In the genomic region with DNA sequence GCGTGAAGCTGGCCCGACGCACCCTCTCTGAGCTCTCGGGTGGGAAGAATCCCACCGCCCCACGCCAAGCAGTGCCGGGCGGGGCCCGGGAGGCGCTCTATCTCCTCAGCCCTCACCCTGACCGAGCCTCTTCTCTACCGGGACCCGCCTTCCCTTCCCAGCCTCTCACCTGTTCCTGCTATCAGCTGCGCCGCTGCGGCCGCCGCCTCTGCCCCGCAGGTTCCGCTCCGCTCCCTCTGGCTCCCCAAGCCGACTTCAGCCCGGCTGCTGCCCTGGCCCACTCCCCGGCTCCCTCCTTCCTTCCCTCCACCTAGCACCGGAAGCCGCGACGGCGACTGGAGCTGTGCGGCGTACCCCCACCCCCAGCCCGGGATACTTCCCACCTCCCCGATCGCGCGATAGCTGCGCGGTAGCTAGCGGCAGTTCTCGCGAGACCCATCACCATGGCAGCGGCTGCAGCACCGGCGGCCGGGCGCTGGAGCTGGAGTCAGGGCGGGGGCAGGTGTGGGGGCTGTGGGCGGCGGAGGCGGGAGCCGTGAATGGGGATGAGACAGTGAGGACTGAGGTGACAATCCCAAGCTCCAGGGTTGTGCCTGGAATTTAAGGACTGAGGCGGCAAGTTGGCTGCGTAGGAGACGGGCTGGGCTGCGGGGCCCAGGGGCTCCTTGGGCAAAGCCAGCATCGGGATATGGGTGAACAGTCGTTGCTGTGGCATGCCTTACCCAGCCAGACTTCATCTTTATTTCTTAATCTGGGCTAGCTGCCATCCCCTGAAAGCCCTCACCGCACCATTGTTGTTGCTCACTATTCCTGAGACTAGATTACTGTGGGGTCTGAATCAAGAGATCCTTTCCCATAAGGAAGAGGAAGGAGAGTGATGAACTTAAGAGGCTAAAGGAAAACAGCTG, we compare ENCODE assay signal across 1 cellular context.
TF ChIP-seq lines count a peak whose summit lies in the region.

Gene ARF3 (minus strand): TSS at position 347 of the 908 bp plus-strand sequence. CDS start 16,392 bp downstream, outside the sequence.

TF ChIP-seq in HepG2, 621 proteins besides CTCF, POLR2A, EP300 and RAD21 (continued from another document and continues in another):
- TF ChIP-seq HMGXB4 (CRISPR knock-in tag; IDR thresholded peaks at IDR 0.05; ENCODE audit: borderline replicate concordance in 1 of 2, low read depth in 1 of 2) (peak in 1 of 2 experiments; percentile 89; a peak in 2 of 4 replicates), UBTF (CRISPR knock-in tag; IDR thresholded peaks at IDR 0.05) (peak; percentile 69; the same call in 1 of the 2 replicates), BRCA1 (CRISPR knock-in tag; IDR thresholded peaks at IDR 0.05) (no peak), ZNF660 (CRISPR knock-in tag; IDR thresholded peaks at IDR 0.05; ENCODE audit: borderline replicate concordance, low read depth) (no peak), NPAS2 (CRISPR knock-in tag; IDR thresholded peaks at IDR 0.05; ENCODE audit: borderline replicate concordance) (no peak), IKZF1 (IDR thresholded peaks at IDR 0.05) (no peak), ZNF33B (CRISPR knock-in tag; IDR thresholded peaks at IDR 0.05) (no peak), ZNF770 (CRISPR knock-in tag; IDR thresholded peaks at IDR 0.05) (no peak; the same call in 1 of the 2 replicates), ZNF343 (CRISPR knock-in tag; IDR thresholded peaks at IDR 0.05) (peak; percentile 54; the same call in 1 of the 2 replicates), ZNF841 (CRISPR knock-in tag; IDR thresholded peaks at IDR 0.05; ENCODE audit: borderline replicate concordance) (no peak), HMG20A (CRISPR knock-in tag; IDR thresholded peaks at IDR 0.05; ENCODE audit: borderline replicate concordance) (no peak), ZNF883 (CRISPR knock-in tag; IDR thresholded peaks at IDR 0.05; ENCODE audit: not compliant biosample characterization) (no peak), ZNF275 (CRISPR knock-in tag; IDR thresholded peaks at IDR 0.05; ENCODE audit: borderline replicate concordance) (0 out of 2 replicates have a peak, but pooled peaks have one; percentile 13), NFE2L2 (IDR thresholded peaks at IDR 0.05; ENCODE audit: low read length) (no peak), ZNF749 (CRISPR knock-in tag; IDR thresholded peaks at IDR 0.05; ENCODE audit: borderline replicate concordance) (no peak; the same call in 1 of the 2 replicates), ZNF317 (CRISPR knock-in tag; IDR thresholded peaks at IDR 0.05) (no peak), ZMYM3 (CRISPR knock-in tag; IDR thresholded peaks at IDR 0.05) (no peak)
- TF ChIP-seq, protein P1, sequence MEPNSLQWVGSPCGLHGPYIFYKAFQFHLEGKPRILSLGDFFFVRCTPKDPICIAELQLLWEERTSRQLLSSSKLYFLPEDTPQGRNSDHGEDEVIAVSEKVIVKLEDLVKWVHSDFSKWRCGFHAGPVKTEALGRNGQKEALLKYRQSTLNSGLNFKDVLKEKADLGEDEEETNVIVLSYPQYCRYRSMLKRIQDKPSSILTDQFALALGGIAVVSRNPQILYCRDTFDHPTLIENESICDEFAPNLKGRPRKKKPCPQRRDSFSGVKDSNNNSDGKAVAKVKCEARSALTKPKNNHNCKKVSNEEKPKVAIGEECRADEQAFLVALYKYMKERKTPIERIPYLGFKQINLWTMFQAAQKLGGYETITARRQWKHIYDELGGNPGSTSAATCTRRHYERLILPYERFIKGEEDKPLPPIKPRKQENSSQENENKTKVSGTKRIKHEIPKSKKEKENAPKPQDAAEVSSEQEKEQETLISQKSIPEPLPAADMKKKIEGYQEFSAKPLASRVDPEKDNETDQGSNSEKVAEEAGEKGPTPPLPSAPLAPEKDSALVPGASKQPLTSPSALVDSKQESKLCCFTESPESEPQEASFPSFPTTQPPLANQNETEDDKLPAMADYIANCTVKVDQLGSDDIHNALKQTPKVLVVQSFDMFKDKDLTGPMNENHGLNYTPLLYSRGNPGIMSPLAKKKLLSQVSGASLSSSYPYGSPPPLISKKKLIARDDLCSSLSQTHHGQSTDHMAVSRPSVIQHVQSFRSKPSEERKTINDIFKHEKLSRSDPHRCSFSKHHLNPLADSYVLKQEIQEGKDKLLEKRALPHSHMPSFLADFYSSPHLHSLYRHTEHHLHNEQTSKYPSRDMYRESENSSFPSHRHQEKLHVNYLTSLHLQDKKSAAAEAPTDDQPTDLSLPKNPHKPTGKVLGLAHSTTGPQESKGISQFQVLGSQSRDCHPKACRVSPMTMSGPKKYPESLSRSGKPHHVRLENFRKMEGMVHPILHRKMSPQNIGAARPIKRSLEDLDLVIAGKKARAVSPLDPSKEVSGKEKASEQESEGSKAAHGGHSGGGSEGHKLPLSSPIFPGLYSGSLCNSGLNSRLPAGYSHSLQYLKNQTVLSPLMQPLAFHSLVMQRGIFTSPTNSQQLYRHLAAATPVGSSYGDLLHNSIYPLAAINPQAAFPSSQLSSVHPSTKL (CRISPR knock-in tag; IDR thresholded peaks at IDR 0.05) = 0 out of 2 replicates have a peak, but pooled peaks have one; percentile 35
- TF ChIP-seq, protein P2, sequence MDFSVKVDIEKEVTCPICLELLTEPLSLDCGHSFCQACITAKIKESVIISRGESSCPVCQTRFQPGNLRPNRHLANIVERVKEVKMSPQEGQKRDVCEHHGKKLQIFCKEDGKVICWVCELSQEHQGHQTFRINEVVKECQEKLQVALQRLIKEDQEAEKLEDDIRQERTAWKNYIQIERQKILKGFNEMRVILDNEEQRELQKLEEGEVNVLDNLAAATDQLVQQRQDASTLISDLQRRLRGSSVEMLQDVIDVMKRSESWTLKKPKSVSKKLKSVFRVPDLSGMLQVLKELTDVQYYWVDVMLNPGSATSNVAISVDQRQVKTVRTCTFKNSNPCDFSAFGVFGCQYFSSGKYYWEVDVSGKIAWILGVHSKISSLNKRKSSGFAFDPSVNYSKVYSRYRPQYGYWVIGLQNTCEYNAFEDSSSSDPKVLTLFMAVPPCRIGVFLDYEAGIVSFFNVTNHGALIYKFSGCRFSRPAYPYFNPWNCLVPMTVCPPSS (IDR thresholded peaks at IDR 0.05) = no peak
- TF ChIP-seq, protein P3, sequence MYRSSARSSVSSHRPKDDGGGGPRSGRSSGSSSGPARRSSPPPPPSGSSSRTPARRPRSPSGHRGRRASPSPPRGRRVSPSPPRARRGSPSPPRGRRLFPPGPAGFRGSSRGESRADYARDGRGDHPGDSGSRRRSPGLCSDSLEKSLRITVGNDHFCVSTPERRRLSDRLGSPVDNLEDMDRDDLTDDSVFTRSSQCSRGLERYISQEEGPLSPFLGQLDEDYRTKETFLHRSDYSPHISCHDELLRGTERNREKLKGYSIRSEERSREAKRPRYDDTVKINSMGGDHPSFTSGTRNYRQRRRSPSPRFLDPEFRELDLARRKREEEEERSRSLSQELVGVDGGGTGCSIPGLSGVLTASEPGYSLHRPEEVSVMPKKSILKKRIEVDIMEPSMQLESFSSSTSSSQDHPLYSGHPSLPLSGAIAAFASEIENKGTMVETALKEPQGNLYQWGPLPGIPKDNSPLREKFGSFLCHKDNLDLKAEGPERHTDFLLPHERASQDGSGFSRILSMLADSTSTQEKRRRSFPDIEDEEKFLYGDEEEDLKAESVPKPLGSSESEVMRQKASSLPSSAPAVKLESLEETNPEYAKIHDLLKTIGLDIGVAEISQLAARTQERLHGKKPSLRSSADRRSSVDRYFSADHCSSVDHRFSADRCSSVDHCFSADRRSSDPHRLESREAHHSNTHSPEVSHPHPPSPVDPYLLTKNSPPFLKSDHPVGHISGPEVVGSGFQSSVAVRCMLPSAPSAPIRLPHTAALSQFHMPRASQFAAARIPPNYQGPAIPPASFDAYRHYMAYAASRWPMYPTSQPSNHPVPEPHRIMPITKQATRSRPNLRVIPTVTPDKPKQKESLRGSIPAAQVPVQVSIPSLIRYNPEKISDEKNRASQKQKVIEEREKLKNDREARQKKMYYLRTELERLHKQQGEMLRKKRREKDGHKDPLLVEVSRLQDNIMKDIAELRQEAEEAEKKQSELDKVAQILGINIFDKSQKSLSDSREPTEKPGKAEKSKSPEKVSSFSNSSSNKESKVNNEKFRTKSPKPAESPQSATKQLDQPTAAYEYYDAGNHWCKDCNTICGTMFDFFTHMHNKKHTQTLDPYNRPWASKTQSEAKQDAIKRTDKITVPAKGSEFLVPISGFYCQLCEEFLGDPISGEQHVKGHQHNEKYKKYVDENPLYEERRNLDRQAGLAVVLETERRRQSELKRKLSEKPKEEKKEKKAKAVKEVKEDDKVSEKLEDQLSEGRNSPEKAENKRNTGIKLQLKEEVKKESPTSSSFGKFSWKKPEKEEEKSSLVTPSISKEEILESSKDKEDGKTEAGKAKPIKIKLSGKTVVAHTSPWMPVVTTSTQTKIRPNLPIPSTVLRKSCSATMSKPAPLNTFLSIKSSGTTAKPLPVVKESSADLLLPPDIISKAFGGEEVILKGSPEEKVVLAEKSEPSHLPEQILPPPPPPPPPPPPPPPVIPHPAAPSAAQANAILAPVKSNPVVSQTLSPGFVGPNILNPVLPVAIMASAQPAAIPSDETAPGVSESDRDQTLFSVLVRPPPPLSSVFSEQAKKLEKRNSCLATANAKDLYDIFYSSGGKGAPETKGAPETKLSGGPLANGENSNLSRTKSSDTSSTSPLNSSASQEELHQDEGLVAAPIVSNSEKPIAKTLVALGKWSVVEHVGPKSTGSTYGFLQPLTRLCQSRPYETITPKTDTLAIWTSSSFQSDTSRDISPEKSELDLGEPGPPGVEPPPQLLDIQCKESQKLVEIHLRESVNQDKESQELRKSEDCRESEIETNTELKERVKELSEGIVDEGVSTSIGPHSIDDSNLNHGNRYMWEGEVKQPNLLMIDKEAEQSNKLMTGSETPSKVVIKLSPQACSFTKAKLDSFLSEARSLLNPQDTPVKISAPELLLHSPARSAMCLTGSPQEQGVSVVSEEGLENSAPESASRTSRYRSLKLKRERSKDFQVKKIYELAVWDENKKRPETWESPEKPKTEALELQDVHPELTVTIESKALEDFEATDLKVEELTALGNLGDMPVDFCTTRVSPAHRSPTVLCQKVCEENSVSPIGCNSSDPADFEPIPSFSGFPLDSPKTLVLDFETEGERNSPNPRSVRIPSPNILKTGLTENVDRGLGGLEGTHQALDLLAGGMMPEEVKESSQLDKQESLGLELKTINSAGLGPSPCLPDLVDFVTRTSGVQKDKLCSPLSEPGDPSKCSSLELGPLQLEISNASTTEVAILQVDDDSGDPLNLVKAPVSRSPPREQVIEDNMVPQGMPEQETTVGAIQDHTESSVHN (CRISPR knock-in tag; IDR thresholded peaks at IDR 0.05) = no peak
- TF ChIP-seq, protein P4, sequence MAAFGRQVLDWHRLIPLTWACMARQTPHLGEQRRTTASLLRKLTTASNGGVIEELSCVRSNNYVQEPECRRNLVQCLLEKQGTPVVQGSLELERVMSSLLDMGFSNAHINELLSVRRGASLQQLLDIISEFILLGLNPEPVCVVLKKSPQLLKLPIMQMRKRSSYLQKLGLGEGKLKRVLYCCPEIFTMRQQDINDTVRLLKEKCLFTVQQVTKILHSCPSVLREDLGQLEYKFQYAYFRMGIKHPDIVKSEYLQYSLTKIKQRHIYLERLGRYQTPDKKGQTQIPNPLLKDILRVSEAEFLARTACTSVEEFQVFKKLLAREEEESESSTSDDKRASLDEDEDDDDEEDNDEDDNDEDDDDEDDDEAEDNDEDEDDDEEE (CRISPR knock-in tag; IDR thresholded peaks at IDR 0.05) = 0 out of 2 replicates have a peak, but pooled peaks have one; percentile 28
